12 cellular contexts compared by ENCODE assay signal in the genomic region with DNA sequence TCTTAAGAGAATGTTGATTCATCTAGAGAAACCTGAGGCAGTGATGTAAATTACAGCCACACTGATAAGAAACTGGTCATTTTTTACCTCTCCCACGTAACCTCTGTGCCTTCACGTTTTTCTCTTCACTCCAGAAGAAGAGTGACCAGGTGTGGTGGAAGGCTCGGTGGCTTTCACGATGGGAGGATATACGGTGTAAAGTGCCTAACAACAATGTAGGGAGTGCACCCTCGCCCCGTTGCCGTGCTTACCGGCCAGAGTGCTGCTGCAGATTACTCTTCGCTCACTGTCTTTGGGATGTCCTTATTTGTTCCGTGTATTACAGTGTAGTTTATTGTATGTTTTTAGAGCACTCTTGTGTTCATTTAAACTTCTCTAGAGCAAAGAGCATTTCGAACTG. TPM values are rescaled to one million over a fixed set of nuclear protein-coding genes. Genes with fewer than 3 reads are reported as not detected.
A peak's percentile ranks its signal among the peaks of the same experiment; 100 is the strongest.
DNase-seq lines count a peak whose midpoint lies in the region; ATAC-seq and TF ChIP-seq lines count a peak whose summit lies in the region.
"Had no signal": no experiment of that assay in that cellular context is flagged by ENCODE, and none has a peak within 500 bp of the region (broad histone marks: within the 10 kb centered on the region; RNA-seq: fewer than 3 reads in every experiment).

No MANE protein-coding gene starts in this region.

- no peak for ATAC-seq in activated T-cell treated with anti-CD3 and anti-CD28 coated beads, Interleukin-2, amount 50 U/mL, for 4 hours
- ATAC-seq in T-helper 17 cell (no peak), GM21390 (IDR thresholded peaks at IDR 0.05; ENCODE audit: unreplicated experiment) (no peak)

- WGBS in esophagus, 2 donors: 50 to 61% methylated on average over 12 of the region's 12 CpGs
- WGBS in suprapubic skin: 51% methylated on average over 12 of the region's 12 CpGs
- 70% methylated on average over 12 of the region's 12 CpGs for WGBS in prostate gland

- peak overlapping the region; percentile 7 for H3K4me3 Mint-ChIP-seq in activated T-cell treated with anti-CD3 and anti-CD28 coated beads, Interleukin-2, amount 50 U/mL, for 4 hours
- peak overlapping the region; percentile 82 for H3K4me3 Mint-ChIP-seq in T-helper 17 cell

- no peak for TF ChIP-seq POLR2A in suprapubic skin (IDR thresholded peaks at IDR 0.05)
- no peak for TF ChIP-seq POLR2A in prostate gland (IDR thresholded peaks at IDR 0.05)

- no peaks in the 10 kb centered on the region for H3K27me3 Mint-ChIP-seq in activated T-cell treated with anti-CD3 and anti-CD28 coated beads, Interleukin-2, amount 50 U/mL, for 4 hours (ENCODE audit: low read depth)
- H3K27me3 Mint-ChIP-seq in T-helper 17 cell: no peaks in the 10 kb centered on the region

- H3K4me3 ChIP-seq in esophagus (ENCODE audit: low read depth in 1 of 2, low read length in 2 of 2) (no peak overlapping the region), suprapubic skin (no peak overlapping the region), prostate gland (no peak overlapping the region)
- H3K4me3 ChIP-seq: adrenal gland, lung, upper lobe of right lung had no signal

- peaks cover 91% of the 10 kb centered on the region for H3K4me1 Mint-ChIP-seq in activated T-cell treated with anti-CD3 and anti-CD28 coated beads, Interleukin-2, amount 50 U/mL, for 4 hours (ENCODE audit: low read depth)
- H3K4me1 Mint-ChIP-seq in T-helper 17 cell: peaks cover 69% of the 10 kb centered on the region

- DNase-seq in activated T-cell treated with anti-CD3 and anti-CD28 coated beads, Interleukin-2, amount 50 U/mL, for 4 hours: no peak
- no peak for DNase-seq in activated T-cell treated with anti-CD3 and anti-CD28 coated beads, Interleukin-2, amount 50 U/mL, for 1 hour
- no peak for DNase-seq in T-helper 17 cell
- no peak for DNase-seq in suprapubic skin (ENCODE audit: low spot score in 2 of 2)
- no peak for DNase-seq in prostate gland (ENCODE audit: low spot score)
- DNase-seq in DMS53 (lab: John Stamatoyannopoulos, UW): no peak
- DNase-seq: activated CD4-positive, alpha-beta T cell treated with anti-CD3 and anti-CD28 coated beads for 1 hour; adrenal gland; upper lobe of right lung had no signal

- H3K27ac Mint-ChIP-seq in T-helper 17 cell: peak overlapping the region; percentile 96

- no peak for TF ChIP-seq CTCF in suprapubic skin (IDR thresholded peaks at IDR 0.05)
- no peak for TF ChIP-seq CTCF in prostate gland (IDR thresholded peaks at IDR 0.05)

- intact Hi-C loops in prostate gland (cut with DNase I): loop anchor here (5.0 kb wide), 1 partner anchor 49 kb away; a partner anchor contains a TSS

- H3K27ac ChIP-seq in esophagus (ENCODE audit: low read depth in 2 of 2, low read length in 1 of 2) (peak overlapping the region; percentile 36 to 73), suprapubic skin (peak overlapping the region; percentile 50), prostate gland (no peak overlapping the region)

- H3K27me3 ChIP-seq in esophagus (ENCODE audit: control insufficient read depth in 1 of 2, insufficient read depth in 2 of 2, low read length in 2 of 2) (no peaks in the 10 kb centered on the region), suprapubic skin (no peaks in the 10 kb centered on the region), prostate gland (replicated peaks; ENCODE audit: insufficient read depth) (no peaks in the 10 kb centered on the region)
- H3K27me3 ChIP-seq: adrenal gland, upper lobe of right lung had no signal

- H3K36me3 Mint-ChIP-seq in activated T-cell treated with anti-CD3 and anti-CD28 coated beads, Interleukin-2, amount 50 U/mL, for 4 hours (ENCODE audit: insufficient read depth): peaks cover 9% of the 10 kb centered on the region
- H3K36me3 Mint-ChIP-seq in T-helper 17 cell (ENCODE audit: low read depth): no peaks in the 10 kb centered on the region

- no peaks in the 10 kb centered on the region for H3K9me3 Mint-ChIP-seq in activated T-cell treated with anti-CD3 and anti-CD28 coated beads, Interleukin-2, amount 50 U/mL, for 4 hours

- TF ChIP-seq EP300 in suprapubic skin (IDR thresholded peaks at IDR 0.05): no peak

- no peaks in the 10 kb centered on the region for H3K9me3 ChIP-seq in T-helper 17 cell (ENCODE audit: control insufficient read depth, low read length, poor library complexity, severe bottlenecking)
- no peaks in the 10 kb centered on the region for H3K9me3 ChIP-seq in esophagus (ENCODE audit: control insufficient read depth in 2 of 2, insufficient read depth in 1 of 2, low read depth in 1 of 2, low read length in 1 of 2)
- H3K9me3 ChIP-seq in suprapubic skin: no peaks in the 10 kb centered on the region
- no peaks in the 10 kb centered on the region for H3K9me3 ChIP-seq in prostate gland
- H3K9me3 ChIP-seq: adrenal gland, upper lobe of right lung had no signal

- H3K4me1 ChIP-seq in esophagus (ENCODE audit: control insufficient read depth in 2 of 2, insufficient read depth in 2 of 2, low read length in 1 of 2): peaks cover 13 to 37% of the 10 kb centered on the region in 2 donors
- H3K4me1 ChIP-seq in suprapubic skin: peaks cover 57% of the 10 kb centered on the region
- H3K4me1 ChIP-seq in prostate gland (replicated peaks): peaks cover 5% of the 10 kb centered on the region

- peaks cover 0 to 1% of the 10 kb centered on the region in 2 donors for H3K36me3 ChIP-seq in esophagus (ENCODE audit: control insufficient read depth in 2 of 2, insufficient read depth in 2 of 2, low read length in 1 of 2)
- no peaks in the 10 kb centered on the region for H3K36me3 ChIP-seq in suprapubic skin
- H3K36me3 ChIP-seq in prostate gland: no peaks in the 10 kb centered on the region
- H3K36me3 ChIP-seq: adrenal gland, upper lobe of right lung had no signal

RNA-seq across cellular contexts. Expression of a gene that starts 46.5 kb away (rescaled TPM):
- 10 to 100 TPM; 71.6 to 79.1 (median 73.5) TPM for total RNA-seq in activated T-cell treated with anti-CD3 and anti-CD28 coated beads, Interleukin-2, amount 50 U/mL, for 4 hours
- total RNA-seq in T-helper 17 cell (100 to 1,000 TPM; 114 to 151 TPM), suprapubic skin (10 to 100 TPM; 40.1 to 59.4 (median 49.2) TPM), prostate gland (100 to 1,000 TPM in 1 of 2 donors, 10 to 100 TPM in 1; 39.0 to 144 TPM)
- 10 to 100 TPM; 55.2 to 72.3 TPM for polyA plus RNA-seq in esophagus

Comparison
In these comparisons a context has a peak if more than half of its experiments do, and no peak if none do; other contexts are left out.
1. H3K27ac ChIP-seq: peak in esophagus (2 of 2) and suprapubic skin (single experiment); none in prostate gland (0 of 2).